ENCODE assay signal across 7 cellular contexts in the genomic region with DNA sequence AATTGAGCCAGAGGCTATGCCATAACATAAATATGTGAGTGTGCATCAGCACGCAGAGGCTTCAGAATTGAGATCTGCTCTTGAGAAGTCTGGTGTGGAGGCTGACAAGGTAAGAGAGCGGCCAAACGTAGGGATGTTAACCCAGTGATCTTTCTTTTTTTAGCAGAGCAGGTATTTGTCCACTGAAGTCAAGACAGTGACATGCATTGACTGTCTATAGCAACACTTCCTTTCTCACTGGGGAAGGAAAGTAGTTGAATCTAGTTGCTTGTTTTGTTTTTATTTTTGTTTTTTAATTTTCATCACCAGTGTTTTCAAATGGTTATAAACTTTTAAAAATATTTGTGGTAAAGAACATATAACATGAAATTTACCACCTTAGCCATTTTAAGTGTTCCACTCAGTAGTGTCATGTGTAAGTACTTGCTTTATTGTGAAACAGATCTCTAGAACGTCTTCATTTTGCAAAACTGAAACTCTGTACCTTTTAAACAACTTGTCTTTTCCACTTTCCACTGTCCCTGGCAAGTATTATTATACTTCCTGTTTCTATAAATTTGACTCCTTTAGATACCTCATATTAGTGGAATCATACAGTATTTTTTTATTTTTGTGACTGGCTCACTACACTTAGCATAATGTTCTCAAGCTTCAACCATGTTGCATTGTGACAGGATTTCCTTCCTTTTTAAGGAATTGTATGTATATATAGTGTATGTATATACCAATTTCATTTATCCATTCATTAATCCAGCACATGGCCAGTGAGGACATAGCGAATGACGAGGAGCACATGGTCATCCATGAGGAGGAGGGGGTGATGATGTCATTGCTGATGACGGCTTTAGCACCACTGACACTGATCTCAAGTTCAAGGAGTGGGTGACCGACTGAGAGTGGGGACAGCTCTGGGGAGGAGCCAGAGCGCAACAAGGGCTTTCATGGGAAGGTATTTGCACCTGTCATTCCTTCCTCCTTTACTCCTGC.
DNase-seq lines count a peak whose midpoint lies in the region; ATAC-seq lines count a peak whose summit lies in the region.
"Not testable (repeated sequence)": the region's sequence is repeated elsewhere in the genome, so short reads cannot be mapped to it uniquely, and the experiment has no call there.

No MANE protein-coding gene starts in this region.

- not testable (repeated sequence) for H3K4me1 Mint-ChIP-seq in activated CD4-positive, alpha-beta T cell treated with anti-CD3 and anti-CD28 coated beads, Interleukin-2, amount 10 ng/mL, durations not matched to agents 7 days and 5 days

- not testable (repeated sequence) for H3K4me3 Mint-ChIP-seq in activated CD4-positive, alpha-beta T cell treated with anti-CD3 and anti-CD28 coated beads, Interleukin-2, amount 10 ng/mL, durations not matched to agents 7 days and 5 days

- not testable (repeated sequence) for H3K27me3 Mint-ChIP-seq in activated CD4-positive, alpha-beta T cell treated with anti-CD3 and anti-CD28 coated beads, Interleukin-2, amount 10 ng/mL, durations not matched to agents 7 days and 5 days

- CTCF ChIA-PET in activated CD4-positive, alpha-beta T cell treated with anti-CD3 and anti-CD28 coated beads, Interleukin-2, amount 10 ng/mL, durations not matched to agents 7 days and 5 days (lab: Charles Lee), result not testable (repeated sequence)

- H3K9me3 Mint-ChIP-seq in activated CD4-positive, alpha-beta T cell treated with anti-CD3 and anti-CD28 coated beads, Interleukin-2, amount 10 ng/mL, durations not matched to agents 7 days and 5 days, result not testable (repeated sequence)

- DNase-seq in activated CD4-positive, alpha-beta T cell treated with anti-CD3 and anti-CD28 coated beads, Interleukin-2, amount 10 ng/mL, durations not matched to agents 7 days and 5 days, result not testable (repeated sequence)

- peak; percentile 84 for ATAC-seq in GM18858 (IDR thresholded peaks at IDR 0.05; ENCODE audit: unreplicated experiment)
- peak; percentile 92 for ATAC-seq in GM19455 (IDR thresholded peaks at IDR 0.05; ENCODE audit: unreplicated experiment)
- peak; percentile 71 for ATAC-seq in GM21619 (IDR thresholded peaks at IDR 0.05; ENCODE audit: unreplicated experiment)
- peak; percentile 79 for ATAC-seq in HG02870 (IDR thresholded peaks at IDR 0.05; ENCODE audit: unreplicated experiment)
- ATAC-seq in HG03159 (IDR thresholded peaks at IDR 0.05; ENCODE audit: unreplicated experiment), result peak; percentile 81
- ATAC-seq in HG03571 (IDR thresholded peaks at IDR 0.05; ENCODE audit: unreplicated experiment), result peak; percentile 69

- H3K27ac Mint-ChIP-seq in activated CD4-positive, alpha-beta T cell treated with anti-CD3 and anti-CD28 coated beads, Interleukin-2, amount 10 ng/mL, durations not matched to agents 7 days and 5 days, result peak overlapping the region; percentile 25

- not testable (repeated sequence) for H3K36me3 Mint-ChIP-seq in activated CD4-positive, alpha-beta T cell treated with anti-CD3 and anti-CD28 coated beads, Interleukin-2, amount 10 ng/mL, durations not matched to agents 7 days and 5 days (ENCODE audit: low read depth)

- POLR2A ChIA-PET in activated CD4-positive, alpha-beta T cell treated with anti-CD3 and anti-CD28 coated beads, Interleukin-2, amount 10 ng/mL, durations not matched to agents 7 days and 5 days (lab: Charles Lee), result not testable (repeated sequence)
